9 cellular contexts compared by ENCODE assay signal in genomic region chr20:57433658-57434389, GRCh38. TPM values are rescaled to one million over a fixed set of nuclear protein-coding genes. Genes with fewer than 3 reads are reported as not detected.
A peak's percentile ranks its signal among the peaks of the same experiment; 100 is the strongest.
DNase-seq lines count a peak whose midpoint lies in the region; ATAC-seq and TF ChIP-seq lines count a peak whose summit lies in the region.
"Had no signal": no experiment of that assay in that cellular context is flagged by ENCODE, and none has a peak within 500 bp of the region (broad histone marks: within the 10 kb centered on the region; RNA-seq: fewer than 3 reads in every experiment).

No MANE protein-coding gene starts in this region.

- no peaks in the 10 kb centered on the region for H3K36me3 Mint-ChIP-seq in activated naive CD4-positive, alpha-beta T cell treated with anti-CD3 and anti-CD28 coated beads, Interleukin-2, amount 50 U/mL, for 24 hours
- H3K36me3 Mint-ChIP-seq in neural crest cell (ENCODE audit: low read depth): no peaks in the 10 kb centered on the region

- peak overlapping the region; percentile 72 for H3K27ac Mint-ChIP-seq in activated naive CD4-positive, alpha-beta T cell treated with anti-CD3 and anti-CD28 coated beads, Interleukin-2, amount 50 U/mL, for 24 hours
- peak overlapping the region; percentile 45 for H3K27ac Mint-ChIP-seq in neural crest cell (ENCODE audit: unreplicated experiment)

- 75 to 93% methylated on average over 13 to 14 of the region's 14 CpGs for WGBS in esophagus squamous epithelium, 2 donors

- TF ChIP-seq POLR2A in GM18505 (IDR thresholded peaks at IDR 0.05; ENCODE audit: borderline replicate concordance, extremely low read depth, insufficient read depth, insufficient read length) (no peak), esophagus squamous epithelium (IDR thresholded peaks at IDR 0.05) (no peak)

- H3K36me3 ChIP-seq in esophagus squamous epithelium: no peaks in the 10 kb centered on the region

- H3K9me3 ChIP-seq in esophagus squamous epithelium: no peaks in the 10 kb centered on the region

- ATAC-seq in GM18505 (IDR thresholded peaks at IDR 0.05; ENCODE audit: unreplicated experiment) (no peak), GM19395 (IDR thresholded peaks at IDR 0.05; ENCODE audit: unreplicated experiment) (no peak)

- DNase-seq in GM13977 (ENCODE audit: low spot score) (peak; percentile 65), NAMALWA (ENCODE audit: low spot score) (peak; percentile 31), neural crest cell (ENCODE audit: low read depth, low spot score) (no peak), esophagus squamous epithelium (lab: John Stamatoyannopoulos, UW) (no peak), COLO668 (lab: John Stamatoyannopoulos, UW; ENCODE audit: unreplicated experiment) (no peak)

- H3K9me3 Mint-ChIP-seq in activated naive CD4-positive, alpha-beta T cell treated with anti-CD3 and anti-CD28 coated beads, Interleukin-2, amount 50 U/mL, for 24 hours: no peaks in the 10 kb centered on the region
- no peaks in the 10 kb centered on the region for H3K9me3 Mint-ChIP-seq in neural crest cell

- H3K4me3 Mint-ChIP-seq in activated naive CD4-positive, alpha-beta T cell treated with anti-CD3 and anti-CD28 coated beads, Interleukin-2, amount 50 U/mL, for 24 hours: peak overlapping the region; percentile 40
- no peak overlapping the region for H3K4me3 Mint-ChIP-seq in neural crest cell

- intact Hi-C loops in esophagus squamous epithelium (cut with DNase I): no loop called here

- H3K27me3 Mint-ChIP-seq in activated naive CD4-positive, alpha-beta T cell treated with anti-CD3 and anti-CD28 coated beads, Interleukin-2, amount 50 U/mL, for 24 hours: no peaks in the 10 kb centered on the region
- no peaks in the 10 kb centered on the region for H3K27me3 Mint-ChIP-seq in neural crest cell (ENCODE audit: low read depth)

- H3K27ac ChIP-seq in esophagus squamous epithelium: peak overlapping the region in 1 of 4 donors; percentile 65
- H3K27ac ChIP-seq: parathyroid adenoma had no signal

- H3K4me1 ChIP-seq in esophagus squamous epithelium: peaks cover 0 to 49% (median 31%) of the 10 kb centered on the region in 3 donors
- H3K4me1 ChIP-seq: parathyroid adenoma had no signal

- TF ChIP-seq CTCF in GM13977 (IDR thresholded peaks at IDR 0.05; ENCODE audit: extremely low read depth, insufficient read depth, missing control alignments) (no peak), neural crest cell (conservative IDR thresholded peaks at IDR 0.05) (no peak), esophagus squamous epithelium (IDR thresholded peaks at IDR 0.05) (no peak)

- H3K4me3 ChIP-seq in esophagus squamous epithelium: no peak overlapping the region

- in situ Hi-C loops in GM13977 (cut with MboI; ENCODE audit: low pct_unique_long_range_greater_than_20kb, low sequenced_read_pairs, unreplicated experiment): no loop called here

- H3K4me1 Mint-ChIP-seq in activated naive CD4-positive, alpha-beta T cell treated with anti-CD3 and anti-CD28 coated beads, Interleukin-2, amount 50 U/mL, for 24 hours: peaks cover 66% of the 10 kb centered on the region
- H3K4me1 Mint-ChIP-seq in neural crest cell: peaks cover 13% of the 10 kb centered on the region

- H3K27me3 ChIP-seq in esophagus squamous epithelium: no peaks in the 10 kb centered on the region

RNA-seq across cellular contexts. Expression of gene RBM38, which starts 42.6 kb away (rescaled TPM):
- total RNA-seq in neural crest cell: 33.3 and 33.4 TPM in 2 replicates
- total RNA-seq in esophagus squamous epithelium: 10 to 100 TPM in 3 of 4 donors, 1 to 10 TPM in 1; 9.1 to 21.0 (median 13.3) TPM

Comparison
In these comparisons a context has a peak if more than half of its experiments do, and no peak if none do; other contexts are left out.
1. DNase-seq: peak in GM13977 (single experiment) and NAMALWA (single experiment); none in neural crest cell (single experiment), esophagus squamous epithelium (single experiment) and COLO668 (single experiment).